19 cellular contexts compared by ENCODE assay signal in the genomic region with DNA sequence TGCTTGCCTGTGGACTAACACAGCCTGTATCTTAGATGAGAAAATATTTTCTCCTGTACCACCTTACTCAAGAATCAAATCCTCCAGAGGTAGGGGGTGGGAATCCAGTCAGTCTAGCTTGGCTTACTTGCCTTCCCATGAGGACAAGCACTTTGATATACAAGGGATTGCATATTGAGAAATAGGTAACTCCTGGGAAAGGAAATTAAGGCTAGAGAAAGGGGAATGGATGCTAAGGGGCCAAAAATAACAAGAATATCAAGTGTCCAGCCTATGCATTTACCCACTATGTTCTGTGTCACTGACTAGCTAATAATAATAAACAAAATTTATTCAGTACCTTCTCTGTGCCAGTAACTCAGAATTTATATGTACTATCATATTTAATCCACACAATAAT.
"Had no signal": no experiment of that assay in that cellular context is flagged by ENCODE, and none has a peak within 500 bp of the region (broad histone marks: within the 10 kb centered on the region; RNA-seq: fewer than 3 reads in every experiment).

No MANE protein-coding gene starts in this region.

- H3K4me3 ChIP-seq: pancreas, spleen, tibial artery had no signal

- H3K27me3 ChIP-seq: foreskin keratinocyte, pancreas, spleen, tibial artery had no signal

- H3K4me1 ChIP-seq: pancreas had no signal

- H3K36me3 Mint-ChIP-seq: natural killer cell treated with Interleukin-12 subunit alpha and Interleukin-12 subunit beta and Interleukin-15 and Interleukin-18, amount 100 ng/mL, for 72 hours; stimulated activated memory B cell treated with anti-CD40 and anti-IgM and Interleukin-4, amounts not matched to agents 10 μg/mL and 1 μg/mL and 100 μg/mL, for 72 hours had no signal

- H3K9me3 Mint-ChIP-seq: endodermal cell; natural killer cell treated with Interleukin-12 subunit alpha and Interleukin-12 subunit beta and Interleukin-15 and Interleukin-18, amount 100 ng/mL, for 72 hours; stimulated activated memory B cell treated with anti-CD40 and anti-IgM and Interleukin-4, amounts not matched to agents 10 μg/mL and 1 μg/mL and 100 μg/mL, for 72 hours; stimulated activated naive CD8-positive, alpha-beta T cell treated with anti-CD3 and anti-CD28 coated beads, Interleukin-15, Interleukin-2, amounts not matched to agents 100 ng/mL and 50 ng/mL, for 24 hours had no signal

- DNase-seq: cerebellar nuclear complex; effector CD4-positive, alpha-beta T cell; endodermal cell; hippocampal formation; kidney glomerular epithelial cell; occipital lobe; pancreas; right cardiac atrium; spleen; stimulated activated CD4-positive, alpha-beta T cell treated with anti-CD3 and anti-CD28 coated beads, Interleukin-15, amount 100 ng/mL, for 24 hours; stimulated activated CD4-positive, alpha-beta T cell treated with anti-CD3 and anti-CD28 coated beads, Interleukin-1b, Interleukin-23, amount 100 ng/mL, for 48 hours; stimulated activated CD4-positive, alpha-beta T cell treated with anti-CD3 and anti-CD28 coated beads, Interleukin-4, amount 100 ng/mL, for 24 hours; tibial artery had no signal

- H3K27ac Mint-ChIP-seq: endodermal cell; natural killer cell treated with Interleukin-12 subunit alpha and Interleukin-12 subunit beta and Interleukin-15 and Interleukin-18, amount 100 ng/mL, for 72 hours; progenitor cell of endocrine pancreas; stimulated activated memory B cell treated with anti-CD40 and anti-IgM and Interleukin-4, amounts not matched to agents 10 μg/mL and 1 μg/mL and 100 μg/mL, for 72 hours; stimulated activated naive CD8-positive, alpha-beta T cell treated with anti-CD3 and anti-CD28 coated beads, Interleukin-15, Interleukin-2, amounts not matched to agents 100 ng/mL and 50 ng/mL, for 24 hours had no signal

- H3K27me3 Mint-ChIP-seq: progenitor cell of endocrine pancreas; stimulated activated memory B cell treated with anti-CD40 and anti-IgM and Interleukin-4, amounts not matched to agents 10 μg/mL and 1 μg/mL and 100 μg/mL, for 72 hours had no signal

- FAIRE-seq: endothelial cell of umbilical vein had no signal

- ATAC-seq: foreskin keratinocyte; natural killer cell treated with Interleukin-12 subunit alpha and Interleukin-12 subunit beta and Interleukin-15 and Interleukin-18, amount 100 ng/mL, for 72 hours; pancreas; right cardiac atrium; stimulated activated memory B cell treated with anti-CD40 and anti-IgM and Interleukin-4, amounts not matched to agents 10 μg/mL and 1 μg/mL and 100 μg/mL, for 72 hours had no signal

- H3K9me3 ChIP-seq: pancreas, spleen, tibial artery had no signal

- H3K36me3 ChIP-seq: pancreas, spleen, tibial artery had no signal

- H3K4me3 Mint-ChIP-seq: endodermal cell; natural killer cell treated with Interleukin-12 subunit alpha and Interleukin-12 subunit beta and Interleukin-15 and Interleukin-18, amount 100 ng/mL, for 72 hours; stimulated activated memory B cell treated with anti-CD40 and anti-IgM and Interleukin-4, amounts not matched to agents 10 μg/mL and 1 μg/mL and 100 μg/mL, for 72 hours; stimulated activated naive CD8-positive, alpha-beta T cell treated with anti-CD3 and anti-CD28 coated beads, Interleukin-15, Interleukin-2, amounts not matched to agents 100 ng/mL and 50 ng/mL, for 24 hours had no signal

- H3K27ac ChIP-seq: pancreas, spleen, tibial artery had no signal
